29 cellular contexts compared by ENCODE assay signal in genomic region chr3:189080745-189081144, GRCh38.
"Had no signal": no experiment of that assay in that cellular context is flagged by ENCODE, and none has a peak within 500 bp of the region (broad histone marks: within the 10 kb centered on the region; RNA-seq: fewer than 3 reads in every experiment).

No MANE protein-coding gene starts in this region.

- H3K4me1 ChIP-seq: SJCRH30 had no signal

- DNase-seq: Karpas-422, MM.1S, MV-4-11, NCI-H1092, NCI-H1105, NCI-H1417 treated with DMSO at 0.1 percent for 48 hours, NCI-H1436 treated with DMSO at 0.1 percent for 48 hours, NCI-H1694 treated with DMSO at 0.1 percent for 48 hours, NCI-H187 treated with DMSO at 0.1 percent for 48 hours, NCI-H2029, NCI-H2081, NCI-H2227 treated with DMSO at 0.1 percent for 48 hours, NCI-H345, NCI-H446, NCI-H510A treated with DMSO at 0.1 percent for 48 hours, NCI-H524 treated with DMSO at 0.1 percent for 48 hours, NCI-H526 treated with DMSO at 0.1 percent for 48 hours, NCI-H82, PC-9, SHP77, SIG-M5, SJCRH30, SW 1271 had no signal

- H3K36me3 ChIP-seq: SJCRH30 had no signal

- H3K9ac ChIP-seq: KMS-11 had no signal

- H3K4me3 ChIP-seq: PC-9, SJCRH30, SK-N-MC had no signal

- H2AFZ ChIP-seq: PC-9 had no signal

- ATAC-seq: Panc1, Right ventricle myocardium inferior, SK-N-SH treated with all-trans-retinoic acid at 6 μM for 48 hours had no signal

- H3K27ac ChIP-seq: KMS-11, PC-9, RWPE1, SJCRH30, SK-N-MC had no signal

- H3K9me3 ChIP-seq: SJCRH30 had no signal

- H3K4me2 ChIP-seq: KMS-11, PC-9 had no signal

- H3K27me3 ChIP-seq: SJCRH30 had no signal
